21 cellular contexts compared by ENCODE assay signal in the genomic region with DNA sequence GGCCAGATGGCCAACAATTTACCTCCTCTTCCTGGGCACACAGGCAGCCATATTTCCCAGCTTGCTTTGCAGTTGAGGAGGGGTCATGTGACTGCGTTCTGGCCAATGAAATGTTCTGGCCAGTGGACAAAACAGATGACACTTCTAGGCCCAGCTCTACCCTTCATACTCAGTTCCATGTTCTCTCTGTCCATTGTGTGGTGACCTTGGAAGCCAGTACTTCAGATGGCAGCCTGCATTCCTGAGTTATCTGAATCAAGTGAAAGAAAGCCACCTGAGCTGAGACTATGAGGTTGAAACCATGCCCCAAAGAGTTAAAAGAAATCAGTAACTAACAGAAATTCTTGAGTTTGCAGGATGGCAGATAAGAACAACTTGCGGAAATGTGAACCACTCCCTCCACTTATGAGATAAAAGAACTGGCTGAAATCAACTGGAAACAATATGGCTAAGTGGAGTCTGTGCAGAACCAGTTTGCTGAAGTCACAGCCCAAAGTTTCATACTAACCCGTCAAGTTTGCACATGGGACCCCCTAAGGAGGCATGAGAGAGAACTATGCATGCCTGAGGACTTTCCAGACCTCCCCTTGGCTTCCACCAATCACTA. TPM values are rescaled to one million over a fixed set of nuclear protein-coding genes. Genes with fewer than 3 reads are reported as not detected.
DNase-seq lines count a peak whose midpoint lies in the region; ATAC-seq and TF ChIP-seq lines count a peak whose summit lies in the region.
"Had no signal": no experiment of that assay in that cellular context is flagged by ENCODE, and none has a peak within 500 bp of the region (broad histone marks: within the 10 kb centered on the region; RNA-seq: fewer than 3 reads in every experiment).

No MANE protein-coding gene starts in this region.

- POLR2A ChIA-PET in T-cell (lab: Charles Lee): no interaction called here

- peak in 3 of 4 experiments; percentile 25 to 67 (median 33) for ATAC-seq in T-cell (replicated peaks in 1 of 4)
- ATAC-seq: foreskin keratinocyte; stimulated activated memory B cell treated with anti-CD40 and anti-IgM and Interleukin-4, amounts not matched to agents 10 μg/mL and 1 μg/mL and 100 μg/mL, for 72 hours had no signal

- no peak for DNase-seq in activated naive CD8-positive, alpha-beta T cell treated with anti-CD3 and anti-CD28 coated beads for 36 hours
- DNase-seq in T-cell: no peak
- DNase-seq in fibroblast of the aortic adventitia (ENCODE audit: low read depth): peak; percentile 33
- DNase-seq in stomach: no peak
- DNase-seq in DMS153 (lab: John Stamatoyannopoulos, UW): no peak
- DNase-seq in NCI-H1092 treated with DMSO at 0.1 percent for 48 hours (lab: John Stamatoyannopoulos, UW): no peak
- no peak for DNase-seq in amniotic stem cell (lab: John Stamatoyannopoulos, UW)
- DNase-seq: DMS 273 treated with DMSO at 0.1 percent for 48 hours; effector CD8-positive, alpha-beta T cell; foreskin keratinocyte; MG63; NCI-H2081 treated with DMSO at 0.1 percent for 48 hours; occipital lobe; RPMI8226; T-helper 1 cell; upper lobe of left lung had no signal

- no peaks in the 10 kb centered on the region for H3K27me3 Mint-ChIP-seq in activated naive CD8-positive, alpha-beta T cell
- H3K27me3 Mint-ChIP-seq in activated naive CD8-positive, alpha-beta T cell treated with anti-CD3 and anti-CD28 coated beads for 36 hours: no peaks in the 10 kb centered on the region
- no peaks in the 10 kb centered on the region for H3K27me3 Mint-ChIP-seq in T-cell
- H3K27me3 Mint-ChIP-seq: memory B cell; stimulated activated memory B cell treated with anti-CD40 and anti-IgM and Interleukin-4, amounts not matched to agents 10 μg/mL and 1 μg/mL and 100 μg/mL, for 72 hours had no signal

- H3K4me1 ChIP-seq in stomach: peaks cover 5 to 26% (median 19%) of the 10 kb centered on the region in 4 donors
- H3K4me1 ChIP-seq: foreskin keratinocyte had no signal

- no peaks in the 10 kb centered on the region for H3K36me3 ChIP-seq in stomach
- H3K36me3 ChIP-seq: MG63, upper lobe of left lung had no signal

- H3K9me3 ChIP-seq in stomach: peaks cover 0 to 9% (median 2%) of the 10 kb centered on the region in 4 donors
- H3K9me3 ChIP-seq: upper lobe of left lung had no signal

- no peak for TF ChIP-seq POLR2A in stomach (IDR thresholded peaks at IDR 0.05)

- peaks cover 0 to 10% (median 0%) of the 10 kb centered on the region in 3 donors for H3K27me3 ChIP-seq in stomach
- H3K27me3 ChIP-seq: MG63, upper lobe of left lung had no signal

- WGBS in stomach, 5 donors: 33 to 49% (median 37%) methylated on average over 3 of the region's 3 CpGs

- peak overlapping the region; percentile 60 to 74 (median 69) for H3K27ac ChIP-seq in stomach
- H3K27ac ChIP-seq: foreskin keratinocyte, skin epidermis had no signal

- no peak for TF ChIP-seq EP300 in stomach (IDR thresholded peaks at IDR 0.05)

- intact Hi-C loops in stomach (cut with DNase I; ENCODE audit: low total_unique reads): no loop called here

- peak overlapping the region; percentile 23 for H3K4me3 Mint-ChIP-seq in activated naive CD8-positive, alpha-beta T cell
- no peak overlapping the region for H3K4me3 Mint-ChIP-seq in activated naive CD8-positive, alpha-beta T cell treated with anti-CD3 and anti-CD28 coated beads for 36 hours
- no peak overlapping the region for H3K4me3 Mint-ChIP-seq in T-cell
- H3K4me3 Mint-ChIP-seq: memory B cell; stimulated activated memory B cell treated with anti-CD40 and anti-IgM and Interleukin-4, amounts not matched to agents 10 μg/mL and 1 μg/mL and 100 μg/mL, for 72 hours had no signal

- peaks cover 2% of the 10 kb centered on the region for H3K36me3 Mint-ChIP-seq in activated naive CD8-positive, alpha-beta T cell
- peaks cover 8% of the 10 kb centered on the region for H3K36me3 Mint-ChIP-seq in activated naive CD8-positive, alpha-beta T cell treated with anti-CD3 and anti-CD28 coated beads for 36 hours
- H3K36me3 Mint-ChIP-seq in T-cell: peaks cover 6% of the 10 kb centered on the region
- H3K36me3 Mint-ChIP-seq: memory B cell; stimulated activated memory B cell treated with anti-CD40 and anti-IgM and Interleukin-4, amounts not matched to agents 10 μg/mL and 1 μg/mL and 100 μg/mL, for 72 hours had no signal

- H3K4me1 Mint-ChIP-seq in activated naive CD8-positive, alpha-beta T cell (ENCODE audit: low read depth): peaks cover 37% of the 10 kb centered on the region
- peaks cover 18% of the 10 kb centered on the region for H3K4me1 Mint-ChIP-seq in activated naive CD8-positive, alpha-beta T cell treated with anti-CD3 and anti-CD28 coated beads for 36 hours
- peaks cover 32 to 59% (median 52%) of the 10 kb centered on the region in 3 donors for H3K4me1 Mint-ChIP-seq in T-cell

- H3K27ac Mint-ChIP-seq in activated naive CD8-positive, alpha-beta T cell: peak overlapping the region; percentile 16
- no peak overlapping the region for H3K27ac Mint-ChIP-seq in activated naive CD8-positive, alpha-beta T cell treated with anti-CD3 and anti-CD28 coated beads for 36 hours
- peak overlapping the region; percentile 73 to 77 for H3K27ac Mint-ChIP-seq in T-cell
- H3K27ac Mint-ChIP-seq: memory B cell; stimulated activated memory B cell treated with anti-CD40 and anti-IgM and Interleukin-4, amounts not matched to agents 10 μg/mL and 1 μg/mL and 100 μg/mL, for 72 hours had no signal

- H3K4me3 ChIP-seq in fibroblast of the aortic adventitia (ENCODE audit: low read depth, low read length): no peak overlapping the region
- H3K4me3 ChIP-seq in stomach: no peak overlapping the region
- H3K4me3 ChIP-seq: MG63, skin epidermis, upper lobe of left lung had no signal

- CTCF ChIA-PET in T-cell (lab: Charles Lee): interaction anchor here (0.7 kb wide), 2 partner anchors 18 to 19 kb away, joined by 3 read pairs; no protein-coding TSS in a partner anchor

- TF ChIP-seq CTCF in fibroblast of the aortic adventitia (IDR thresholded peaks at IDR 0.05; ENCODE audit: insufficient read depth, low read length) (no peak), stomach (IDR thresholded peaks at IDR 0.05) (no peak)

- H3K9me3 Mint-ChIP-seq in activated naive CD8-positive, alpha-beta T cell (ENCODE audit: low read depth): no peaks in the 10 kb centered on the region
- peaks cover 15% of the 10 kb centered on the region for H3K9me3 Mint-ChIP-seq in activated naive CD8-positive, alpha-beta T cell treated with anti-CD3 and anti-CD28 coated beads for 36 hours
- H3K9me3 Mint-ChIP-seq in T-cell: peaks cover 0 to 12% (median 0%) of the 10 kb centered on the region in 3 donors

RNA-seq across cellular contexts. Expression of a gene that starts 8.1 kb away (rescaled TPM):
- not detected for total RNA-seq in activated naive CD8-positive, alpha-beta T cell treated with anti-CD3 and anti-CD28 coated beads for 36 hours
- not detected for total RNA-seq in T-cell
- total RNA-seq in fibroblast of the aortic adventitia (ENCODE audit: low replicate concordance): not detected in 2 replicates
- total RNA-seq in stomach: not detected
- polyA plus RNA-seq in stomach: under 1 TPM in 1 of 3 donors, not detected in 2; 0.25 TPM
- total RNA-seq: foreskin keratinocyte, HT1080, occipital lobe, upper lobe of left lung had no signal
- polyA plus RNA-seq: foreskin keratinocyte had no signal

RNA-seq across cellular contexts. Expression of a gene that starts 28.4 kb away (rescaled TPM):
- total RNA-seq in activated naive CD8-positive, alpha-beta T cell treated with anti-CD3 and anti-CD28 coated beads for 36 hours: 10 to 100 TPM; 40.6 to 43.9 TPM
- total RNA-seq in T-cell (10 to 100 TPM; 36.8 to 64.9 (median 57.4) TPM), fibroblast of the aortic adventitia (ENCODE audit: low replicate concordance) (0.54 TPM in 1 of 2 replicates, not detected in the other), stomach (100 to 1,000 TPM in 2 of 5 donors, 10 to 100 TPM in 3; 20.4 to 174 (median 72.8) TPM)
- polyA plus RNA-seq in stomach: 10 to 100 TPM; 17.9 to 90.7 (median 84.4) TPM

RNA-seq across cellular contexts. Expression of a gene that starts 48.3 kb away (rescaled TPM):
- total RNA-seq in activated naive CD8-positive, alpha-beta T cell treated with anti-CD3 and anti-CD28 coated beads for 36 hours: 100 to 1,000 TPM; 105 to 109 TPM
- total RNA-seq in T-cell (100 to 1,000 TPM; 207 to 255 (median 249) TPM), fibroblast of the aortic adventitia (ENCODE audit: low replicate concordance) (51.6 and 72.9 TPM in 2 replicates), stomach (100 to 1,000 TPM in 1 of 5 donors, 10 to 100 TPM in 4; 26.8 to 105 (median 71.8) TPM)
- polyA plus RNA-seq in stomach: 100 to 1,000 TPM in 1 of 3 donors, 10 to 100 TPM in 2; 83.9 to 109 (median 88.2) TPM

Comparison
In these comparisons a context has a peak if more than half of its experiments do, and no peak if none do; other contexts are left out.
1. RNA of a gene that starts 28.4 kb away (total RNA-seq): 20.4 to 174 TPM in stomach, 36.8 to 64.9 TPM in T-cell and 40.6 to 43.9 TPM in activated naive CD8-positive, alpha-beta T cell treated with anti-CD3 and anti-CD28 coated beads for 36 hours; 0.54 TPM in fibroblast of the aortic adventitia; every median in the first group is over 10 times any median in the second.